ENCODE assay signal across 8 cellular contexts in the genomic region with DNA sequence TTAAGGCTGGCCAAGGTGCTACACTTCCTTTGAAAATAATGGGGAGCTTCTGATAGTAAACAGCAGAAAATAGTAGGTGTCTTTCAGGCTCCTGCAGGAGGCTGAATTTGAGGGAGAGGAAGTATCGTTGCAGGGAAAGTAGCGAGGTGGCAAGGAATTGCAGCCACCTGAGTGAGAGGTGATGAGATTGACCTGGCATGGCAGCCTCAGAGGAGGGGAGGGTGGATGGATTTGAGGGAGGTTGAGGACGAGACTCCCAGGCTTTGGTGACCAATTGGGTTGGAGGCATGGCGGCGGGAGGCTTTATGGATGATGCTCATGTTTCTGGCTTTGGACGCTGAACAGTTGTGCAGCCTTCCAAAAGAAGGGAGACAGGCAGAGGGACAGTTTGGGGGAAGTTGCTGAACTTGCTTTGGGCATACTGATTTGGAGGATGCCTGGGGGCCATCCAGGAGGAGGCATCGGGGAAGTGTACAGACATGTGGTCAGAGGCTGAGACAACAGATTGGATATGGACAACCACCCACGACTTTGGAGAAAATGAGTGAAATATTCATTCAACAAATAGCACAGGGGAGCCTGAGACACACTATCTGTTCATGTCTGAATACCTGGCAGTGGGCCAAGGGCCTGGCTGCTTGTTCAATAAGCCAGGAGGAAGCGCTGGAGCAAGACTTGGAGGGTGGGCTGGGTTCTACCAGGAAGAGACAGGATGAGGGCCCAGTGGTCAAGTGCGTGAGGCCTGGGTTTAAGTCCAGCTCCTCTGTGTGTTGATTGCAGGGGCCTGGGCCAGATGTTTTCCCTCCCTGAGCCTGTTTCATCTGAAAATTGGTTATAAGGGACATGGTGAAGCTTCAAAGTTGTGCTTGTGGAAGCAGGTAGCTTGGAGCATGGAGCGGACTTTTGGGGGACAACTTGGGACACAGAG.
DNase-seq lines count a peak whose midpoint lies in the region; ATAC-seq, FAIRE-seq and TF ChIP-seq lines count a peak whose summit lies in the region.

No MANE protein-coding gene starts in this region.

- peak overlapping the region in 1 of 2 experiments; percentile 62; a peak in 3 of 4 replicates for H3K27ac ChIP-seq in SK-N-SH (ENCODE audit: low read depth in 2 of 2, low read length in 1 of 2)
- no peak overlapping the region for H3K27ac ChIP-seq in K562 (ENCODE audit: extremely low read depth, low read depth, low read length)
- peak overlapping the region; percentile 97 for H3K27ac ChIP-seq in HepG2 (ENCODE audit: extremely low read length, insufficient read depth, low read length)

- no peak for TF ChIP-seq POLR2A in K562 (conservative IDR thresholded peaks at IDR 0.05)
- TF ChIP-seq POLR2A in HepG2 (IDR thresholded peaks at IDR 0.05; ENCODE audit: insufficient read depth in 1 of 2, low read depth in 2 of 2, low read length in 2 of 2) = peak in 1 of 2 experiments; percentile 42; a peak in 1 of 4 replicates

- peaks cover 9 to 30% of the 10 kb centered on the region in 2 experiments for H3K4me1 ChIP-seq in SK-N-SH (ENCODE audit: control insufficient read depth in 1 of 2, insufficient read depth in 2 of 2, low read depth in 1 of 2, low read length in 1 of 2)
- H3K4me1 ChIP-seq in K562 (replicated peaks in 1 of 2; ENCODE audit: control insufficient read depth in 2 of 2, insufficient read depth in 2 of 2, low read length in 2 of 2) = peaks cover 38 to 40% of the 10 kb centered on the region in 2 experiments
- peaks cover 78% of the 10 kb centered on the region for H3K4me1 ChIP-seq in HepG2 (ENCODE audit: insufficient read depth, low read length)

- TF ChIP-seq CTCF in SK-N-SH (IDR thresholded peaks at IDR 0.05) (no peak), K562 (IDR thresholded peaks at IDR 0.05 in 2 of 3, conservative IDR thresholded peaks at IDR 0.05 in 1 of 3; ENCODE audit: insufficient read depth in 2 of 3, low read depth in 1 of 3, low read length in 3 of 3) (no peak), HepG2 (CRISPR knock-in tag; IDR thresholded peaks at IDR 0.05) (no peak)

- H3K4me3 ChIP-seq in SK-N-SH (ENCODE audit: low read depth in 2 of 2, low read length in 1 of 2) (no peak overlapping the region), K562 (no peak overlapping the region), HepG2 (replicated peaks in 1 of 3; ENCODE audit: insufficient read depth in 1 of 3, low read depth in 2 of 3, low read length in 3 of 3) (no peak overlapping the region)

- H3K79me2 ChIP-seq in SK-N-SH (ENCODE audit: insufficient read depth) = no peaks in the 10 kb centered on the region
- H3K79me2 ChIP-seq in K562 (ENCODE audit: control insufficient read depth, insufficient read depth, low read length) = no peaks in the 10 kb centered on the region
- no peaks in the 10 kb centered on the region for H3K79me2 ChIP-seq in HepG2 (ENCODE audit: insufficient read depth, low read length)

- H3K9ac ChIP-seq in SK-N-SH (no peak overlapping the region), K562 (ENCODE audit: insufficient read depth in 1 of 2, low read depth in 2 of 2, low read length in 2 of 2) (peak overlapping the region in 1 of 2 experiments; percentile 70; a peak in 1 of 4 replicates), HepG2 (ENCODE audit: insufficient read depth, low read depth, low read length) (peak overlapping the region; percentile 86)

- H3K9me3 ChIP-seq in SK-N-SH (no peaks in the 10 kb centered on the region), K562 (replicated peaks; ENCODE audit: control insufficient read depth, insufficient read depth, low read depth, low read length) (no peaks in the 10 kb centered on the region; the same call in 1 of the 2 replicates), HepG2 (ENCODE audit: low read length) (no peaks in the 10 kb centered on the region)

- H4K20me1 ChIP-seq in SK-N-SH (ENCODE audit: insufficient read depth) (no peaks in the 10 kb centered on the region), K562 (replicated peaks; ENCODE audit: control insufficient read depth, insufficient read depth, low read length) (no peaks in the 10 kb centered on the region), HepG2 (ENCODE audit: insufficient read depth, low read length) (no peaks in the 10 kb centered on the region)

- in situ Hi-C loops in K562 (cut with MboI) = no loop called here
- in situ Hi-C loops in HepG2 (cut with HindIII; ENCODE audit: extremely low pct_ligation_motif_present, low pct_unique_long_range_greater_than_20kb) = no loop called here

- BruUV-seq in K562 (replicated peaks; lab: Mats Ljungman, UMichigan) (no TSS peak), HepG2 (replicated peaks; lab: Mats Ljungman, UMichigan) (no TSS peak)

- TF ChIP-seq RAD21 in SK-N-SH (IDR thresholded peaks at IDR 0.05; ENCODE audit: low read length) (no peak), K562 (CRISPR knock-in tag; conservative IDR thresholded peaks at IDR 0.05 in 1 of 2, IDR thresholded peaks at IDR 0.05 in 1 of 2) (no peak), HepG2 (CRISPR knock-in tag; IDR thresholded peaks at IDR 0.05) (no peak)

- FAIRE-seq in K562 (lab: Jason Lieb, UNC) (peak; percentile 80), HepG2 (lab: Jason Lieb, UNC) (peak; percentile 51)

- no peaks in the 10 kb centered on the region; the same call in 1 of the 2 replicates for H3K27me3 ChIP-seq in SK-N-SH (ENCODE audit: insufficient read depth)
- no peaks in the 10 kb centered on the region for H3K27me3 ChIP-seq in K562 (ENCODE audit: control insufficient read depth in 2 of 2, insufficient read depth in 2 of 2, low read length in 2 of 2)
- no peaks in the 10 kb centered on the region; a peak in 1 of 5 replicates for H3K27me3 ChIP-seq in HepG2 (ENCODE audit: control insufficient read depth in 1 of 2, insufficient read depth in 2 of 2, low read length in 2 of 2)

- CTCF ChIA-PET in SK-N-SH (lab: Yijun Ruan, JAX) (interaction anchor here (1.1 to 1.2 kb wide), 2 partner anchors 8 to 113 kb away, joined by 3 to 5 read pairs; a partner anchor contains a TSS), K562 (lab: Yijun Ruan, JAX; ENCODE audit: low intra/inter-chr PET ratio) (no interaction called here), HepG2 (lab: Yijun Ruan, JAX; ENCODE audit: low intra/inter-chr PET ratio, low total read pairs) (no interaction called here)

- H3K4me2 ChIP-seq in SK-N-SH (no peak overlapping the region), K562 (ENCODE audit: insufficient read depth, low read length) (no peak overlapping the region), HepG2 (ENCODE audit: low read depth, low read length) (peak overlapping the region; percentile 97)

- H3K9me2 ChIP-seq in SK-N-SH = no peaks in the 10 kb centered on the region

- no peak; the same call in 2 of the 3 replicates for ATAC-seq in SK-N-SH treated with all-trans-retinoic acid at 6 μM for 48 hours
- ATAC-seq in K562 = peak; percentile 44
- ATAC-seq in HepG2 = no peak
- ATAC-seq in GM18517 (IDR thresholded peaks at IDR 0.05; ENCODE audit: unreplicated experiment) = no peak

- DNase-seq in SK-N-SH (peak; percentile 76), K562 (ENCODE audit: extremely low read depth in 1 of 4, low spot score in 3 of 4) (peak; percentile 48 to 73 (median 56)), HepG2 (ENCODE audit: low spot score) (peak; percentile 89), ureter (ENCODE audit: low spot score) (peak; percentile 85), AML-193 (lab: John Stamatoyannopoulos, UW) (no peak), NCI-H187 (lab: John Stamatoyannopoulos, UW) (no peak)

- intact Hi-C loops in K562 (cut with micrococcal nuclease) = no loop called here
- intact Hi-C loops in HepG2 (cut with micrococcal nuclease; ENCODE audit: unreplicated experiment) = loop anchor here (10.0 kb wide), 1 partner anchor 179 kb away; no protein-coding TSS in a partner anchor

- H3F3A ChIP-seq in SK-N-SH (replicated peaks; ENCODE audit: insufficient read depth) = peaks cover 5% of the 10 kb centered on the region

- H3K9me1 ChIP-seq in K562 (ENCODE audit: control insufficient read depth, insufficient read depth, low read length) = no peaks in the 10 kb centered on the region

- H2AFZ ChIP-seq in SK-N-SH (ENCODE audit: low read depth) (no peak overlapping the region), K562 (ENCODE audit: low read depth, low read length) (peak overlapping the region; percentile 18), HepG2 (ENCODE audit: low read length) (no peak overlapping the region)

- H3K36me3 ChIP-seq in SK-N-SH (replicated peaks in 1 of 2; ENCODE audit: control insufficient read depth in 1 of 2, insufficient read depth in 2 of 2, low read length in 1 of 2) (no peaks in the 10 kb centered on the region), K562 (ENCODE audit: control insufficient read depth, insufficient read depth, low read length) (no peaks in the 10 kb centered on the region), HepG2 (replicated peaks in 1 of 2; ENCODE audit: control insufficient read depth in 1 of 2, insufficient read depth in 2 of 2, low read length in 2 of 2) (no peaks in the 10 kb centered on the region)

- WGBS in SK-N-SH (ENCODE audit: low lambda C conversion rate) = 80% methylated on average over 11 of the region's 11 CpGs
- WGBS in K562 (ENCODE audit: insufficient coverage, low coverage, missing lambda C conversion rate) = 33% methylated on average over 10 of the region's 11 CpGs
- WGBS in HepG2 (ENCODE audit: low lambda C conversion rate) = 70% methylated on average over 11 of the region's 11 CpGs

- POLR2A ChIA-PET in SK-N-SH (lab: Yijun Ruan, JAX) (interaction anchor here (0.8 kb wide), 1 partner anchor 8 kb away, joined by 3 read pairs; no protein-coding TSS in a partner anchor), K562 (lab: Yijun Ruan, JAX) (interaction anchor here (0.7 to 1.4 kb wide), 4 partner anchors 8 to 56 kb away, joined by 3 to 4 read pairs (median 3); no protein-coding TSS in a partner anchor), HepG2 (lab: Yijun Ruan, JAX) (interaction anchor here (1.2 to 7.1 kb wide), 12 partner anchors 10 to 114 kb away, joined by 3 to 178 read pairs (median 52); a partner anchor contains a TSS)

- no peak for TF ChIP-seq EP300 in SK-N-SH (IDR thresholded peaks at IDR 0.05; ENCODE audit: borderline replicate concordance in 1 of 2, low read depth in 1 of 2, low read length in 1 of 2)
- no peak for TF ChIP-seq EP300 in K562 (IDR thresholded peaks at IDR 0.05; ENCODE audit: low read length)
- peak in 1 of 2 experiments; percentile 63; a peak in 2 of 4 replicates for TF ChIP-seq EP300 in HepG2 (IDR thresholded peaks at IDR 0.05; ENCODE audit: low read depth in 2 of 2, low read length in 2 of 2)
- TF ChIP-seq EP300 in HepG2 (CRISPR knock-in tag; IDR thresholded peaks at IDR 0.05; ENCODE audit: borderline replicate concordance) = no peak

TF ChIP-seq in SK-N-SH, 30 proteins besides CTCF, POLR2A, EP300 and RAD21 (continues in another document):
- TF ChIP-seq RCOR1 (IDR thresholded peaks at IDR 0.05; ENCODE audit: low read length) (no peak), SMC3 (IDR thresholded peaks at IDR 0.05; ENCODE audit: low read depth, low read length) (no peak)

TF ChIP-seq in SK-N-SH treated with all-trans-retinoic acid at 6 μM for 48 hours, 23 proteins besides CTCF, POLR2A, EP300 and RAD21 (continues in another document):
- no peak for TF ChIP-seq ZNF70 (CRISPR knock-in tag; IDR thresholded peaks at IDR 0.05)
- TF ChIP-seq ZFP30 (CRISPR knock-in tag; IDR thresholded peaks at IDR 0.05) = no peak

TF ChIP-seq in HepG2, 621 proteins besides CTCF, POLR2A, EP300 and RAD21 (continues in another document):
- TF ChIP-seq ZMYM3 (CRISPR knock-in tag; IDR thresholded peaks at IDR 0.05) = peak; percentile 94
- no peak for TF ChIP-seq FOXO1 (CRISPR knock-in tag; IDR thresholded peaks at IDR 0.05)
- no peak for TF ChIP-seq RFXAP (CRISPR knock-in tag; IDR thresholded peaks at IDR 0.05; ENCODE audit: borderline replicate concordance)

Comparison
In these comparisons a context has a peak if more than half of its experiments do, and no peak if none do; other contexts are left out.
1. DNase-seq: peak in SK-N-SH (single experiment), K562 (4 of 4), HepG2 (single experiment) and ureter (single experiment); none in AML-193 (0 of 2) and NCI-H187 (0 of 2).